28 cellular contexts compared by ENCODE assay signal in genomic region chr3:163261618-163262017, GRCh38.
"Had no signal": no experiment of that assay in that cellular context is flagged by ENCODE, and none has a peak within 500 bp of the region (broad histone marks: within the 10 kb centered on the region; RNA-seq: fewer than 3 reads in every experiment).

No MANE protein-coding gene starts in this region.

- H3K27me3 ChIP-seq: colonic mucosa, dorsolateral prefrontal cortex, esophagus muscularis mucosa, esophagus squamous epithelium, foreskin keratinocyte, gastrocnemius medialis, gastroesophageal sphincter, heart left ventricle, heart right ventricle had no signal

- ATAC-seq: effector memory CD8-positive, alpha-beta T cell; esophagus mucosa; foreskin keratinocyte; gastrocnemius medialis; gastroesophageal sphincter; heart left ventricle; heart right ventricle had no signal

- H3K4me3 ChIP-seq: colonic mucosa, coronary artery, dorsolateral prefrontal cortex, esophagus muscularis mucosa, esophagus squamous epithelium, gastrocnemius medialis, gastroesophageal sphincter, heart left ventricle, heart right ventricle had no signal

- DNase-seq: colonic mucosa; cortex of kidney; dermis blood vessel endothelial cell; dorsolateral prefrontal cortex; effector CD4-positive, alpha-beta T cell; effector CD8-positive, alpha-beta T cell; effector memory CD4-positive, alpha-beta T cell; effector memory CD8-positive, alpha-beta T cell; endodermal cell; erythroblast; esophagus squamous epithelium; foreskin fibroblast; foreskin keratinocyte; foreskin melanocyte; gastrocnemius medialis; glutamatergic neuron; head of caudate nucleus; heart left ventricle; heart right ventricle had no signal

- H3K9me3 ChIP-seq: colonic mucosa, esophagus muscularis mucosa, esophagus squamous epithelium, gastrocnemius medialis, gastroesophageal sphincter had no signal

- H3K4me1 ChIP-seq: colonic mucosa, esophagus muscularis mucosa, esophagus squamous epithelium, foreskin keratinocyte, gastrocnemius medialis, gastroesophageal sphincter, heart left ventricle, heart right ventricle had no signal

- H3K27ac ChIP-seq: colonic mucosa, coronary artery, dorsolateral prefrontal cortex, epithelial cell of prostate, esophagus muscularis mucosa, esophagus squamous epithelium, foreskin keratinocyte, gastrocnemius medialis, gastroesophageal sphincter, heart left ventricle, heart right ventricle had no signal

- FAIRE-seq: colon, endometrium, endothelial cell of umbilical vein, frontal cortex had no signal

- H3K36me3 ChIP-seq: colonic mucosa, esophagus muscularis mucosa, esophagus squamous epithelium, gastrocnemius medialis, gastroesophageal sphincter, heart left ventricle, heart right ventricle had no signal
